Comparison of ENCODE assay signal across 8 cellular contexts in genomic region chr17:48892940-48893645, GRCh38. TPM values are rescaled to one million over a fixed set of nuclear protein-coding genes. Genes with fewer than 3 reads are reported as not detected.
DNase-seq lines count a peak whose midpoint lies in the region; ATAC-seq, FAIRE-seq and TF ChIP-seq lines count a peak whose summit lies in the region.

No MANE protein-coding gene starts in this region.

- peaks cover 24% of the 10 kb centered on the region for H3K79me2 ChIP-seq in keratinocyte (ENCODE audit: control insufficient read depth, insufficient read depth, low read length)

- H3K9me1 ChIP-seq in keratinocyte (ENCODE audit: control insufficient read depth, extremely low read depth, insufficient read depth, low read length) = no peaks in the 10 kb centered on the region

- H3K27ac ChIP-seq in heart right ventricle (peak overlapping the region; percentile 57 to 93 (median 88)), keratinocyte (ENCODE audit: control insufficient read depth, insufficient read depth, low read length) (peak overlapping the region; percentile 97), thoracic aorta (no peak overlapping the region)

- H3K9me3 Mint-ChIP-seq in activated naive CD4-positive, alpha-beta T cell treated with anti-CD3 and anti-CD28 coated beads, Interleukin-2, amount 50 U/mL, for 72 hours = no peaks in the 10 kb centered on the region

- H3K4me2 ChIP-seq in keratinocyte (ENCODE audit: control insufficient read depth, extremely low read depth, insufficient read depth, low read depth, low read length) = peak overlapping the region; percentile 99

- H3K9me3 ChIP-seq in heart right ventricle (no peaks in the 10 kb centered on the region), keratinocyte (ENCODE audit: control insufficient read depth, low read depth, low read length) (no peaks in the 10 kb centered on the region), thoracic aorta (no peaks in the 10 kb centered on the region)

- peak overlapping the region; percentile 94 to 99 for H3K27ac Mint-ChIP-seq in activated naive CD4-positive, alpha-beta T cell treated with anti-CD3 and anti-CD28 coated beads, Interleukin-2, amount 50 U/mL, for 72 hours

- peak overlapping the region; percentile 99 for H3K9ac ChIP-seq in keratinocyte (ENCODE audit: control insufficient read depth, extremely low read depth, insufficient read depth, low read length)

- H2AFZ ChIP-seq in keratinocyte (ENCODE audit: control insufficient read depth, low read length) = peak overlapping the region; percentile 89

- TF ChIP-seq CTCF in heart right ventricle (IDR thresholded peaks at IDR 0.05) (no peak), keratinocyte (optimal IDR thresholded peaks at IDR 0.05 in 1 of 3, IDR thresholded peaks at IDR 0.05 in 1 of 3, conservative IDR thresholded peaks at IDR 0.05 in 1 of 3; ENCODE audit: extremely low read depth in 1 of 3, insufficient read depth in 2 of 3, low read length in 3 of 3) (no peak), thoracic aorta (IDR thresholded peaks at IDR 0.05) (no peak)

- WGBS in heart right ventricle, 2 donors = 1% methylated on average over 24 of the region's 24 CpGs

- DNase-seq in heart right ventricle (peak in 1 of 2 donors; percentile 25), Right ventricle myocardium inferior (ENCODE audit: missing footprints) (no peak), keratinocyte (ENCODE audit: low read depth, low spot score) (no peak), thoracic aorta (ENCODE audit: low spot score) (no peak), SKM-1 (lab: John Stamatoyannopoulos, UW; ENCODE audit: unreplicated experiment) (no peak), COR-L47 (lab: John Stamatoyannopoulos, UW) (no peak)
- no peak for DNase-seq in activated naive CD4-positive, alpha-beta T cell treated with anti-CD3 and anti-CD28 coated beads, Interleukin-2, amount 50 U/mL, for 72 hours (ENCODE audit: low spot score in 2 of 2)

- peaks cover 27 to 28% of the 10 kb centered on the region in 2 donors for H3K36me3 Mint-ChIP-seq in activated naive CD4-positive, alpha-beta T cell treated with anti-CD3 and anti-CD28 coated beads, Interleukin-2, amount 50 U/mL, for 72 hours

- H3K4me3 ChIP-seq in heart right ventricle = peak overlapping the region; percentile 70 to 91 (median 77)
- peak overlapping the region; percentile 78 to 100 (median 96) for H3K4me3 ChIP-seq in keratinocyte (ENCODE audit: control insufficient read depth in 2 of 3, extremely low read depth in 1 of 3, insufficient read depth in 2 of 3, low read depth in 1 of 3, low read length in 3 of 3)
- peak overlapping the region; percentile 75 for H3K4me3 ChIP-seq in thoracic aorta

- intact Hi-C loops in heart right ventricle (cut with DNase I) = loop anchor here in 5 of 10 donors (1.0 to 10.0 kb wide), 4 partner anchors 15 to 142 kb away; partner anchors contain the start of genes UBE2Z (in 4 of the 5) and SNF8 (in 1 of the 5)
- intact Hi-C loops in Right ventricle myocardium inferior (cut with DNase I) = loop anchor here (1.0 kb wide), 2 partner anchors 15 to 51 kb away; partner anchors contain the start of genes SNF8 and UBE2Z

- dilution Hi-C loops in keratinocyte (cut with MboI; ENCODE audit: extremely low pct_ligation_motif_present, low sequenced_read_pairs) = no loop called here

- ATAC-seq in heart right ventricle (peak in 2 of 8 donors; percentile 3 to 27), Right ventricle myocardium inferior (no peak), thoracic aorta (ENCODE audit: insufficient number of reproducible peaks, low FRiP score, low read depth) (no peak), HG03439 (IDR thresholded peaks at IDR 0.05; ENCODE audit: unreplicated experiment) (no peak)
- ATAC-seq in activated naive CD4-positive, alpha-beta T cell treated with anti-CD3 and anti-CD28 coated beads, Interleukin-2, amount 50 U/mL, for 72 hours = no peak

- no peaks in the 10 kb centered on the region for H3K27me3 ChIP-seq in heart right ventricle
- no peaks in the 10 kb centered on the region for H3K27me3 ChIP-seq in keratinocyte (ENCODE audit: control insufficient read depth, extremely low read depth, insufficient read depth, low read length)
- H3K27me3 ChIP-seq in thoracic aorta (replicated peaks; ENCODE audit: insufficient read depth) = no peaks in the 10 kb centered on the region

- H4K20me1 ChIP-seq in keratinocyte (ENCODE audit: control insufficient read depth, extremely low read depth, insufficient read depth, low read length) = no peaks in the 10 kb centered on the region

- peaks cover 0 to 29% (median 24%) of the 10 kb centered on the region in 9 donors for H3K4me1 ChIP-seq in heart right ventricle
- H3K4me1 ChIP-seq in keratinocyte (ENCODE audit: control insufficient read depth, extremely low read depth, insufficient read depth, low read length) = peaks cover 14% of the 10 kb centered on the region
- H3K4me1 ChIP-seq in thoracic aorta (ENCODE audit: control insufficient read depth in 1 of 2, low read depth in 2 of 2) = peaks cover 8 to 16% of the 10 kb centered on the region in 2 donors

- no peak for FAIRE-seq in keratinocyte (lab: Jason Lieb, UNC)

- H3K36me3 ChIP-seq in heart right ventricle (peaks cover 0 to 40% (median 22%) of the 10 kb centered on the region in 9 donors), keratinocyte (ENCODE audit: control insufficient read depth in 2 of 2, extremely low read depth in 1 of 2, insufficient read depth in 2 of 2, low read length in 2 of 2) (peaks cover 11 to 20% of the 10 kb centered on the region in 2 experiments), thoracic aorta (peaks cover 14% of the 10 kb centered on the region)

RNA-seq across cellular contexts. Expression of gene ATP5MC1, which starts 0.5 kb away (rescaled TPM):
- total RNA-seq in heart right ventricle = 100 to 1,000 TPM; 299 to 556 (median 416) TPM
- 100 to 1,000 TPM; 775 to 951 TPM for polyA plus RNA-seq in heart right ventricle
- 504 TPM for total RNA-seq in Right ventricle myocardium inferior
- 100 to 1,000 TPM; 128 to 137 TPM for total RNA-seq in activated naive CD4-positive, alpha-beta T cell treated with anti-CD3 and anti-CD28 coated beads, Interleukin-2, amount 50 U/mL, for 72 hours
- 299 to 434 TPM (median 355 TPM) in 3 replicates for polyA plus RNA-seq in keratinocyte
- polyA plus RNA-seq in keratinocyte (2011; ENCODE audit: low read depth) = 9.0 TPM
- 265 TPM in 2 replicates for polyA plus RNA-seq in keratinocyte (2011; cell fraction: cytosol; rRNA removed)
- 146 and 163 TPM in 2 replicates for polyA plus RNA-seq in keratinocyte (2011; cell fraction: nucleus; rRNA removed)
- polyA plus RNA-seq in keratinocyte (2012; ENCODE audit: low replicate concordance) = 162 and 277 TPM in 2 replicates
- polyA minus RNA-seq in keratinocyte = 129 to 194 TPM (median 166 TPM) in 3 replicates
- polyA minus RNA-seq in keratinocyte (2011; cell fraction: cytosol; rRNA and poly(A)+ RNA removed) = 106 TPM
- polyA minus RNA-seq in keratinocyte (2011; cell fraction: nucleus; rRNA and poly(A)+ RNA removed) = 26.8 and 28.2 TPM in 2 replicates
- total RNA-seq in thoracic aorta = 10 to 100 TPM; 43.2 to 54.7 TPM

RNA-seq across cellular contexts. Expression of gene UBE2Z, which starts 15.1 kb away (rescaled TPM):
- 10 to 100 TPM; 31.4 to 47.5 (median 38.8) TPM for total RNA-seq in heart right ventricle
- 10 to 100 TPM; 15.5 to 36.2 TPM for polyA plus RNA-seq in heart right ventricle
- total RNA-seq in Right ventricle myocardium inferior = 37.4 TPM
- total RNA-seq in activated naive CD4-positive, alpha-beta T cell treated with anti-CD3 and anti-CD28 coated beads, Interleukin-2, amount 50 U/mL, for 72 hours = 100 to 1,000 TPM in 1 of 2 donors, 10 to 100 TPM in 1; 81.0 to 103 TPM
- polyA plus RNA-seq in keratinocyte = 132 to 163 TPM (median 140 TPM) in 3 replicates
- polyA plus RNA-seq in keratinocyte (2011; ENCODE audit: low read depth) = 88.0 TPM
- polyA plus RNA-seq in keratinocyte (2011; cell fraction: cytosol; rRNA removed) = 139 and 170 TPM in 2 replicates
- 191 and 193 TPM in 2 replicates for polyA plus RNA-seq in keratinocyte (2011; cell fraction: nucleus; rRNA removed)
- 85.9 and 89.9 TPM in 2 replicates for polyA plus RNA-seq in keratinocyte (2012; ENCODE audit: low replicate concordance)
- 113 to 192 TPM (median 147 TPM) in 3 replicates for polyA minus RNA-seq in keratinocyte
- 125 TPM for polyA minus RNA-seq in keratinocyte (2011; cell fraction: cytosol; rRNA and poly(A)+ RNA removed)
- 89.7 and 127 TPM in 2 replicates for polyA minus RNA-seq in keratinocyte (2011; cell fraction: nucleus; rRNA and poly(A)+ RNA removed)
- 10 to 100 TPM; 63.2 to 90.7 TPM for total RNA-seq in thoracic aorta

RNA-seq across cellular contexts. Expression of gene SNF8, which starts 51.5 kb away (rescaled TPM):
- 100 to 1,000 TPM in 6 of 10 donors, 10 to 100 TPM in 4; 90.0 to 111 (median 104) TPM for total RNA-seq in heart right ventricle
- 100 to 1,000 TPM; 176 to 196 TPM for polyA plus RNA-seq in heart right ventricle
- total RNA-seq in Right ventricle myocardium inferior = 104 TPM
- 100 to 1,000 TPM; 104 to 107 TPM for total RNA-seq in activated naive CD4-positive, alpha-beta T cell treated with anti-CD3 and anti-CD28 coated beads, Interleukin-2, amount 50 U/mL, for 72 hours
- polyA plus RNA-seq in keratinocyte = 72.4 to 94.9 TPM (median 90.5 TPM) in 3 replicates
- polyA plus RNA-seq in keratinocyte (2011; ENCODE audit: low read depth) = 45.5 TPM
- polyA plus RNA-seq in keratinocyte (2011; cell fraction: cytosol; rRNA removed) = 76.9 and 100 TPM in 2 replicates
- 47.3 and 48.1 TPM in 2 replicates for polyA plus RNA-seq in keratinocyte (2011; cell fraction: nucleus; rRNA removed)
- 39.4 and 97.8 TPM in 2 replicates for polyA plus RNA-seq in keratinocyte (2012; ENCODE audit: low replicate concordance)
- polyA minus RNA-seq in keratinocyte = 37.1 to 63.0 TPM (median 57.4 TPM) in 3 replicates
- polyA minus RNA-seq in keratinocyte (2011; cell fraction: cytosol; rRNA and poly(A)+ RNA removed) = 45.3 TPM
- 9.9 and 16.8 TPM in 2 replicates for polyA minus RNA-seq in keratinocyte (2011; cell fraction: nucleus; rRNA and poly(A)+ RNA removed)
- 100 to 1,000 TPM; 118 to 121 TPM for total RNA-seq in thoracic aorta

Comparison
In these comparisons a context has a peak if more than half of its experiments do, and no peak if none do; other contexts are left out.
1. H3K27ac ChIP-seq: peak in heart right ventricle (10 of 10) and keratinocyte (single experiment); none in thoracic aorta (0 of 2).
2. Peak in every context shown above with its lines, with median percentiles within 50 percentile points of each other: H3K4me3 ChIP-seq.